ENCODE assay signal across 12 cellular contexts in the genomic region with DNA sequence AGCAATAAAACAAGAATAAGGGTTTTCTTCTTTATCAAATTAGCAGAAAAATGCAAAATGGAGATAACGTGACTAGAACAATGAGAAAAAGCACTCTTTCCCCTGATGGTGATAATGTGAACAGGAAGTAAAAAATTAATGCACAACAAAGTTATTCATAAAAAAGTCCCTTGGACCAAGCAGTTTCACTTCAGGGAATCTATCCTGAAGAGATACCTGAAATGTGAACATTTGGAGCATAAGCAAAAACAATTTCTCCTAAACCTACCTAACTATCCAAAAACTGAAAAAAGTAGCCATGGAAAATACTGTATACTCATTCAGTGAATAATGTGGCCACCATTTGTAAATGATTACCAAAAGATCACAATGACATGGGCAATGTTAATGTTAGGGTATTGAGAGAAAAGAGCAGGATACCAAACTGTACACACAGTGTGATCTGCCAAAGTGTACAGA. TPM values are rescaled to one million over a fixed set of nuclear protein-coding genes. Genes with fewer than 3 reads are reported as not detected.
DNase-seq lines count a peak whose midpoint lies in the region; ATAC-seq, FAIRE-seq and TF ChIP-seq lines count a peak whose summit lies in the region.
"Had no signal": no experiment of that assay in that cellular context is flagged by ENCODE, and none has a peak within 500 bp of the region (broad histone marks: within the 10 kb centered on the region; RNA-seq: fewer than 3 reads in every experiment).

No MANE protein-coding gene starts in this region.

- no peak overlapping the region for H2AFZ ChIP-seq in HepG2 (ENCODE audit: low read length)

- in situ Hi-C loops in HepG2 (cut with HindIII; ENCODE audit: extremely low pct_ligation_motif_present, low pct_unique_long_range_greater_than_20kb) = no loop called here

- peaks cover 59% of the 10 kb centered on the region for H3K79me2 ChIP-seq in HepG2 (ENCODE audit: insufficient read depth, low read length)

- no peak for TF ChIP-seq POLR2A in HepG2 (IDR thresholded peaks at IDR 0.05; ENCODE audit: insufficient read depth in 1 of 2, low read depth in 2 of 2, low read length in 2 of 2)

- peaks cover 5% of the 10 kb centered on the region for H4K20me1 ChIP-seq in HepG2 (ENCODE audit: insufficient read depth, low read length)

- BruUV-seq in HepG2 (replicated peaks; lab: Mats Ljungman, UMichigan) = TSS peak; percentile 8

- intact Hi-C loops in HepG2 (cut with micrococcal nuclease; ENCODE audit: unreplicated experiment) (no loop called here), tibial artery (cut with DNase I; ENCODE audit: low total_unique reads) (no loop called here)

- TF ChIP-seq CTCF in HepG2 (CRISPR knock-in tag; IDR thresholded peaks at IDR 0.05) = no peak
- TF ChIP-seq CTCF in tibial artery (IDR thresholded peaks at IDR 0.05) = no peak

- H3K36me3 ChIP-seq in HepG2 (replicated peaks in 1 of 2; ENCODE audit: control insufficient read depth in 1 of 2, insufficient read depth in 2 of 2, low read length in 2 of 2) (peaks cover 12 to 57% of the 10 kb centered on the region in 2 experiments), tibial artery (peaks cover 9 to 39% (median 25%) of the 10 kb centered on the region in 3 donors)

- H3K9me3 ChIP-seq in HepG2 (ENCODE audit: low read length) (no peaks in the 10 kb centered on the region), tibial artery (no peaks in the 10 kb centered on the region)
- H3K9me3 ChIP-seq: body of pancreas, neutrophil had no signal

- no peak for TF ChIP-seq RAD21 in HepG2 (CRISPR knock-in tag; IDR thresholded peaks at IDR 0.05)

- H3K4me1 ChIP-seq in HepG2 (ENCODE audit: insufficient read depth, low read length) (peaks cover 16% of the 10 kb centered on the region), tibial artery (peaks cover 0 to 37% (median 8%) of the 10 kb centered on the region in 4 donors)

- TF ChIP-seq EP300 in HepG2 (IDR thresholded peaks at IDR 0.05; ENCODE audit: low read depth in 2 of 2, low read length in 2 of 2) (no peak), HepG2 (CRISPR knock-in tag; IDR thresholded peaks at IDR 0.05; ENCODE audit: borderline replicate concordance) (no peak)

- H3K9ac ChIP-seq in HepG2 (ENCODE audit: insufficient read depth, low read depth, low read length) = no peak overlapping the region

- ATAC-seq in GM18511 (IDR thresholded peaks at IDR 0.05; ENCODE audit: unreplicated experiment) (peak; percentile 94), GM21526 (IDR thresholded peaks at IDR 0.05; ENCODE audit: low FRiP score, unreplicated experiment) (peak; percentile 53), HG03460 (IDR thresholded peaks at IDR 0.05; ENCODE audit: unreplicated experiment) (peak; percentile 91), HepG2 (no peak)
- ATAC-seq: body of pancreas had no signal

- WGBS in HepG2 (ENCODE audit: low lambda C conversion rate) = 95% methylated on average over 1 of the region's 1 CpG

- DNase-seq in HepG2 (ENCODE audit: low spot score) = no peak
- DNase-seq in mesenteric fat pad (ENCODE audit: low spot score) = no peak
- DNase-seq in tibial artery = no peak
- DNase-seq in SIG-M5 treated with dmso at 0.1 percent for 504 hours (lab: John Stamatoyannopoulos, UW; ENCODE audit: unreplicated experiment) = no peak
- no peak for DNase-seq in hippocampal formation (lab: John Stamatoyannopoulos, UW)
- DNase-seq: body of pancreas, NCI-H226 had no signal

- CTCF ChIA-PET in HepG2 (lab: Yijun Ruan, JAX; ENCODE audit: low intra/inter-chr PET ratio, low total read pairs) = no interaction called here

- H3K4me2 ChIP-seq in HepG2 (ENCODE audit: low read depth, low read length) = no peak overlapping the region

- no peak overlapping the region for H3K27ac ChIP-seq in HepG2 (ENCODE audit: extremely low read length, insufficient read depth, low read length)
- H3K27ac ChIP-seq in tibial artery = no peak overlapping the region
- H3K27ac ChIP-seq: HL-60, neutrophil had no signal

- POLR2A ChIA-PET in HepG2 (lab: Yijun Ruan, JAX) = no interaction called here

- H3K4me3 ChIP-seq in HepG2 (replicated peaks in 1 of 3; ENCODE audit: insufficient read depth in 1 of 3, low read depth in 2 of 3, low read length in 3 of 3) (no peak overlapping the region), tibial artery (no peak overlapping the region)
- H3K4me3 ChIP-seq: body of pancreas had no signal

- no peak for FAIRE-seq in HepG2 (lab: Jason Lieb, UNC)

- H3K27me3 ChIP-seq in HepG2 (ENCODE audit: control insufficient read depth in 1 of 2, insufficient read depth in 2 of 2, low read length in 2 of 2) (no peaks in the 10 kb centered on the region), tibial artery (no peaks in the 10 kb centered on the region)
- H3K27me3 ChIP-seq: body of pancreas, neutrophil had no signal

TF ChIP-seq in HepG2, 621 proteins besides CTCF, POLR2A, EP300 and RAD21:
- no peak for TF ChIP-seq SMAD3 (CRISPR knock-in tag; IDR thresholded peaks at IDR 0.05)
- no peak for TF ChIP-seq PHF20 (CRISPR knock-in tag; IDR thresholded peaks at IDR 0.05)
- TF ChIP-seq AGO2 (optimal IDR thresholded peaks at IDR 0.05; ENCODE audit: low read depth, low read length) = no peak
TF ChIP-seq in HepG2: peak in this region for 0.

RNA-seq across cellular contexts. Expression of a gene that starts 48.7 kb away (rescaled TPM):
- total RNA-seq in HepG2 (2016; rRNA removed; fragmentation: Illumina TruSeq; extraction: Trizol) = 153 and 257 TPM in 2 replicates
- total RNA-seq in HepG2 (2016; cell fraction: cytosol; rRNA removed; fragmentation: Illumina TruSeq; extraction: Trizol; ENCODE audit: low read depth) = 75.6 and 85.5 TPM in 2 replicates
- total RNA-seq in HepG2 (2016; cell fraction: insoluble cytoplasmic fraction; rRNA removed; fragmentation: Illumina TruSeq; extraction: Trizol) = 145 and 246 TPM in 2 replicates
- total RNA-seq in HepG2 (2016; cell fraction: membrane; rRNA removed; fragmentation: Illumina TruSeq; extraction: Trizol) = 97.0 and 102 TPM in 2 replicates
- 186 and 205 TPM in 2 replicates for total RNA-seq in HepG2 (2016; cell fraction: nucleus; rRNA removed; fragmentation: Illumina TruSeq; extraction: Trizol)
- 56.8 and 72.1 TPM in 2 replicates for polyA plus RNA-seq in HepG2 (2011; rRNA removed)
- 25.2 and 33.4 TPM in 2 replicates for polyA plus RNA-seq in HepG2 (2011; cell fraction: cytosol; rRNA removed)
- 102 and 112 TPM in 2 replicates for polyA plus RNA-seq in HepG2 (2011; cell fraction: nucleus; rRNA removed)
- polyA plus RNA-seq in HepG2 (2012) = 70.4 and 84.2 TPM in 2 replicates
- polyA plus RNA-seq in HepG2 (2016; cell fraction: cytosol; fragmentation: Illumina TruSeq; extraction: Trizol; ENCODE audit: low read depth) = 2.6 and 2.8 TPM in 2 replicates
- polyA plus RNA-seq in HepG2 (2016; cell fraction: insoluble cytoplasmic fraction; fragmentation: Illumina TruSeq; extraction: Trizol; ENCODE audit: low read depth) = 104 and 118 TPM in 2 replicates
- 9.5 and 10.0 TPM in 2 replicates for polyA plus RNA-seq in HepG2 (2016; cell fraction: membrane; fragmentation: Illumina TruSeq; extraction: Trizol; ENCODE audit: low read depth)
- 135 and 150 TPM in 2 replicates for polyA plus RNA-seq in HepG2 (2016; cell fraction: nucleus; fragmentation: Illumina TruSeq; extraction: Trizol; ENCODE audit: insufficient read depth, low read depth)
- 217 and 262 TPM in 2 replicates for polyA minus RNA-seq in HepG2 (2011; rRNA and poly(A)+ RNA removed; ENCODE audit: low replicate concordance)
- polyA minus RNA-seq in HepG2 (2011; cell fraction: cytosol; rRNA and poly(A)+ RNA removed) = 162 and 168 TPM in 2 replicates
- polyA minus RNA-seq in HepG2 (2011; cell fraction: nucleus; rRNA and poly(A)+ RNA removed) = 435 and 493 TPM in 2 replicates
- 259 TPM for total RNA-seq in mesenteric fat pad

RNA-seq across cellular contexts. Expression of a gene that starts 49.2 kb away (rescaled TPM):
- total RNA-seq in HepG2 (2016; rRNA removed; fragmentation: Illumina TruSeq; extraction: Trizol) (2.8 and 4.0 TPM in 2 replicates), mesenteric fat pad (3.0 TPM)
- 0.61 and 0.62 TPM in 2 replicates for total RNA-seq in HepG2 (2016; cell fraction: cytosol; rRNA removed; fragmentation: Illumina TruSeq; extraction: Trizol; ENCODE audit: low read depth)
- 2.9 and 3.9 TPM in 2 replicates for total RNA-seq in HepG2 (2016; cell fraction: insoluble cytoplasmic fraction; rRNA removed; fragmentation: Illumina TruSeq; extraction: Trizol)
- 1.4 and 1.5 TPM in 2 replicates for total RNA-seq in HepG2 (2016; cell fraction: membrane; rRNA removed; fragmentation: Illumina TruSeq; extraction: Trizol)
- total RNA-seq in HepG2 (2016; cell fraction: nucleus; rRNA removed; fragmentation: Illumina TruSeq; extraction: Trizol) = 2.1 and 2.5 TPM in 2 replicates
- polyA plus RNA-seq in HepG2 (2011; rRNA removed) = 2.1 and 2.8 TPM in 2 replicates
- polyA plus RNA-seq in HepG2 (2011; cell fraction: cytosol; rRNA removed) = 1.7 and 2.1 TPM in 2 replicates
- 0.68 and 0.79 TPM in 2 replicates for polyA plus RNA-seq in HepG2 (2011; cell fraction: nucleus; rRNA removed)
- 1.7 TPM in 2 replicates for polyA plus RNA-seq in HepG2 (2012)
- polyA plus RNA-seq in HepG2 (2016; cell fraction: cytosol; fragmentation: Illumina TruSeq; extraction: Trizol; ENCODE audit: low read depth) = 0.36 and 0.38 TPM in 2 replicates
- 2.8 and 3.6 TPM in 2 replicates for polyA plus RNA-seq in HepG2 (2016; cell fraction: insoluble cytoplasmic fraction; fragmentation: Illumina TruSeq; extraction: Trizol; ENCODE audit: low read depth)
- 0.76 and 0.81 TPM in 2 replicates for polyA plus RNA-seq in HepG2 (2016; cell fraction: membrane; fragmentation: Illumina TruSeq; extraction: Trizol; ENCODE audit: low read depth)
- polyA plus RNA-seq in HepG2 (2016; cell fraction: nucleus; fragmentation: Illumina TruSeq; extraction: Trizol; ENCODE audit: insufficient read depth, low read depth) = 2.5 and 2.6 TPM in 2 replicates
- 1.1 and 2.9 TPM in 2 replicates for polyA minus RNA-seq in HepG2 (2011; rRNA and poly(A)+ RNA removed; ENCODE audit: low replicate concordance)
- polyA minus RNA-seq in HepG2 (2011; cell fraction: cytosol; rRNA and poly(A)+ RNA removed) = 1.3 and 2.2 TPM in 2 replicates
- 1.9 and 2.2 TPM in 2 replicates for polyA minus RNA-seq in HepG2 (2011; cell fraction: nucleus; rRNA and poly(A)+ RNA removed)
